ENCODE assay signal across 21 cellular contexts in genomic region chr15:89984421-89985010, GRCh38. TPM values are rescaled to one million over a fixed set of nuclear protein-coding genes. Genes with fewer than 3 reads are reported as not detected.
A peak's percentile ranks its signal among the peaks of the same experiment; 100 is the strongest.
DNase-seq lines count a peak whose midpoint lies in the region; ATAC-seq, FAIRE-seq and TF ChIP-seq lines count a peak whose summit lies in the region.
"Had no signal": no experiment of that assay in that cellular context is flagged by ENCODE, and none has a peak within 500 bp of the region (broad histone marks: within the 10 kb centered on the region; RNA-seq: fewer than 3 reads in every experiment).

No MANE protein-coding gene starts in this region.

- H3K14ac ChIP-seq in IMR-90 (replicated peaks; ENCODE audit: low read depth, low read length) (no peak overlapping the region), H1 (ENCODE audit: insufficient read length) (no peak overlapping the region)

- H3K36me3 ChIP-seq in HCT116 (ENCODE audit: control insufficient read depth in 1 of 2, insufficient read depth in 2 of 2, low read length in 2 of 2) (no peaks in the 10 kb centered on the region), IMR-90 (ENCODE audit: control insufficient read depth, insufficient read depth, low read length) (no peaks in the 10 kb centered on the region), H1 (ENCODE audit: control insufficient read depth in 2 of 4, insufficient read depth in 4 of 4, low read length in 3 of 4) (0 out of 8 replicates have a peak, but pooled peaks cover 0 to 3% (median 0%) of the 10 kb centered on the region in 4 experiments)
- H3K36me3 ChIP-seq: BE2C, BLaER1 had no signal

- no peaks in the 10 kb centered on the region for H3K9me1 ChIP-seq in IMR-90 (ENCODE audit: insufficient read depth, low read length)

- DNase-seq in HCT116 (ENCODE audit: low read depth, low spot score) (no peak), IMR-90 (no peak), H1 (ENCODE audit: low read depth in 1 of 2, low spot score in 2 of 2) (no peak), NCI-H1048 (lab: John Stamatoyannopoulos, UW) (no peak), NCI-H2171 treated with DMSO at 0.1 percent for 48 hours (lab: John Stamatoyannopoulos, UW) (no peak), NCI-H2081 (lab: John Stamatoyannopoulos, UW) (no peak)
- DNase-seq: 8988T; ACHN; BE2C; C1 segment of cervical spinal cord; CD4-positive, alpha-beta memory T cell; CD4-positive, CD25-positive, alpha-beta regulatory T cell; CD8-positive, alpha-beta memory T cell; COR-L47; DMS79 treated with DMSO at 0.1 percent for 48 hours; GF-D8 had no signal

- no peak overlapping the region for H2BK120ac ChIP-seq in IMR-90 (ENCODE audit: low read depth, low read length)
- no peak overlapping the region for H2BK120ac ChIP-seq in H1 (replicated peaks; ENCODE audit: low read depth, low read length)

- no peak overlapping the region for H4K5ac ChIP-seq in IMR-90 (ENCODE audit: low read depth, low read length)
- H4K5ac ChIP-seq in H1 (ENCODE audit: insufficient read length, low read depth, low read length): no peak overlapping the region

- dilution Hi-C loops in IMR-90 (cut with HindIII; ENCODE audit: low sequenced_read_pairs, unreplicated experiment): no loop called here

- H2AFZ ChIP-seq in HCT116 (ENCODE audit: low read depth, low read length, poor library complexity, severe bottlenecking): no peak overlapping the region
- no peak overlapping the region for H2AFZ ChIP-seq in IMR-90 (replicated peaks; ENCODE audit: low read length, poor library complexity)
- no peak overlapping the region for H2AFZ ChIP-seq in H1 (ENCODE audit: low read length)

- H4K8ac ChIP-seq in IMR-90 (ENCODE audit: low read depth in 2 of 2, low read length in 2 of 2): no peak overlapping the region
- no peak overlapping the region for H4K8ac ChIP-seq in H1 (ENCODE audit: extremely low read depth, insufficient read depth, low read length)

- WGBS in IMR-90 (ENCODE audit: extremely low coverage in 2 of 2, insufficient read length in 1 of 2), 2 experiments: 86% methylated on average over 1 of the region's 6 CpGs; no CpG with 5 or more reads in 1 of the 2 experiments
- WGBS in H1 (ENCODE audit: extremely low coverage in 1 of 2, insufficient coverage in 1 of 2, insufficient read length in 1 of 2, insufficient replicate concordance in 2 of 2, low coverage in 1 of 2, low lambda C conversion rate in 2 of 2, missing lambda C conversion rate in 1 of 2), 2 experiments: 80 to 100% methylated on average over 2 to 6 of the region's 6 CpGs

- no peaks in the 10 kb centered on the region for H3K79me1 ChIP-seq in IMR-90 (ENCODE audit: low read depth in 1 of 2, low read length in 2 of 2)
- no peaks in the 10 kb centered on the region for H3K79me1 ChIP-seq in H1 (ENCODE audit: low read depth, low read length)

- POLR2A ChIA-PET in HCT116 (lab: Charles Lee) (interaction anchor here (0.8 kb wide), 1 partner anchor 12 kb away, joined by 3 read pairs; no protein-coding TSS in a partner anchor), IMR-90 (lab: Charles Lee; ENCODE audit: unreplicated experiment) (no interaction called here), H1 (lab: Charles Lee; ENCODE audit: partially characterized antibody) (interaction anchor here (1.1 to 2.8 kb wide), 3 partner anchors 13 to 18 kb away, joined by 3 to 19 read pairs (median 4); partner anchors contain the start of gene ZNF710)

- H2BK20ac ChIP-seq in IMR-90 (ENCODE audit: low read depth, low read length): no peak overlapping the region
- no peak overlapping the region for H2BK20ac ChIP-seq in H1 (ENCODE audit: low read length)

- H3K4me1 ChIP-seq in HCT116 (ENCODE audit: control insufficient read depth in 1 of 2, insufficient read depth in 2 of 2, low read length in 2 of 2): no peaks in the 10 kb centered on the region
- H3K4me1 ChIP-seq in IMR-90 (ENCODE audit: control insufficient read depth, insufficient read depth, low read length): no peaks in the 10 kb centered on the region
- H3K4me1 ChIP-seq in H1 (replicated peaks in 1 of 4; ENCODE audit: control insufficient read depth in 3 of 4, insufficient read depth in 4 of 4, low read length in 3 of 4): peaks cover 0 to 8% (median 2%) of the 10 kb centered on the region in 4 experiments; a peak in 4 of 7 replicates
- H3K4me1 ChIP-seq: BE2C, BLaER1 had no signal

- in situ Hi-C loops in IMR-90 (cut with MboI; ENCODE audit: low sequenced_read_pairs): no loop called here

- ATAC-seq in HCT116: no peak
- ATAC-seq in IMR-90 (ENCODE audit: low read depth): no peak

- H3K23ac ChIP-seq in IMR-90 (ENCODE audit: low read depth, low read length) (no peak overlapping the region), H1 (ENCODE audit: insufficient read length) (no peak overlapping the region)

- TF ChIP-seq POLR2A in HCT116 (IDR thresholded peaks at IDR 0.05; ENCODE audit: borderline replicate concordance, extremely low read depth, insufficient read depth, insufficient read length) (no peak), IMR-90 (IDR thresholded peaks at IDR 0.05; ENCODE audit: low read depth, low read length) (no peak), H1 (IDR thresholded peaks at IDR 0.05; ENCODE audit: control extremely low read depth in 1 of 2, low read depth in 2 of 2, low read length in 2 of 2) (no peak)

- FAIRE-seq in H1 (lab: Jason Lieb, UNC): no peak
- FAIRE-seq: A204.1, G401.6, GM12891, GM19239 had no signal

- no peak overlapping the region for H3K27ac ChIP-seq in HCT116 (ENCODE audit: low read depth, low read length)
- no peak overlapping the region for H3K27ac ChIP-seq in IMR-90 (ENCODE audit: insufficient read depth, low read length)
- H3K27ac ChIP-seq in H1 (ENCODE audit: low read depth, low read length): no peak overlapping the region
- H3K27ac ChIP-seq: BLaER1 had no signal

- no peak overlapping the region for H3K56ac ChIP-seq in IMR-90 (ENCODE audit: extremely low read depth, insufficient read depth, low read length)
- no peak overlapping the region for H3K56ac ChIP-seq in H1 (replicated peaks; ENCODE audit: insufficient read length, low read depth, low read length)

- BruUV-seq in HCT116 (replicated peaks; lab: Mats Ljungman, UMichigan): no TSS peak
- BruUV-seq in IMR-90 (replicated peaks; lab: Mats Ljungman, UMichigan): no TSS peak

- RAD21 ChIA-PET in HCT116 (lab: Charles Lee; ENCODE audit: low non-redundant PET in 1 of 2, low total read pairs in 2 of 2, uncharacterized antibody in 2 of 2, unreplicated experiment in 2 of 2): no interaction called here

- no peak for TF ChIP-seq EP300 in H1 (IDR thresholded peaks at IDR 0.05; ENCODE audit: borderline replicate concordance in 1 of 2, low read depth in 2 of 2, low read length in 2 of 2)

- H3K18ac ChIP-seq in IMR-90 (ENCODE audit: low read depth, low read length) (no peak overlapping the region), H1 (ENCODE audit: extremely low read depth, low read length) (no peak overlapping the region)

- no peaks in the 10 kb centered on the region for H4K20me1 ChIP-seq in HCT116 (ENCODE audit: insufficient read depth)
- no peaks in the 10 kb centered on the region for H4K20me1 ChIP-seq in IMR-90 (ENCODE audit: insufficient read depth, low read length)
- H4K20me1 ChIP-seq in H1 (replicated peaks in 1 of 2; ENCODE audit: control insufficient read depth in 1 of 2, insufficient read depth in 2 of 2, low read length in 2 of 2): peaks cover 3 to 7% of the 10 kb centered on the region in 2 experiments
- H4K20me1 ChIP-seq: BLaER1 had no signal

- H4K91ac ChIP-seq in IMR-90 (ENCODE audit: insufficient read depth, low read depth, low read length): no peak overlapping the region
- no peak overlapping the region for H4K91ac ChIP-seq in H1 (replicated peaks; ENCODE audit: insufficient read length, low read length)

- no peaks in the 10 kb centered on the region for H3K9me2 ChIP-seq in HCT116 (ENCODE audit: insufficient read depth)

- no peak overlapping the region for H3K4ac ChIP-seq in IMR-90 (ENCODE audit: low read depth, low read length)
- H3K4ac ChIP-seq in H1 (replicated peaks; ENCODE audit: insufficient read length, low read depth, low read length): no peak overlapping the region

- H3K9ac ChIP-seq in HCT116 (ENCODE audit: low read length) (no peak overlapping the region), IMR-90 (ENCODE audit: low read depth, low read length) (no peak overlapping the region), H1 (replicated peaks in 1 of 4; ENCODE audit: extremely low read depth in 1 of 4, low read depth in 3 of 4, low read length in 3 of 4) (no peak overlapping the region)
- H3K9ac ChIP-seq: BLaER1 had no signal

- H2BK15ac ChIP-seq in IMR-90 (ENCODE audit: low read depth, low read length) (no peak overlapping the region), H1 (ENCODE audit: low read length) (no peak overlapping the region)

- peak overlapping the region; percentile 50 for H2AK9ac ChIP-seq in IMR-90 (replicated peaks; ENCODE audit: low read depth, low read length, poor library complexity)

- intact Hi-C loops in HCT116 (cut with micrococcal nuclease): no loop called here
- intact Hi-C loops in IMR-90 (cut with micrococcal nuclease): no loop called here

- H3K4me3 ChIP-seq in HCT116 (replicated peaks in 1 of 2; ENCODE audit: low read depth in 1 of 2, low read length in 2 of 2) (no peak overlapping the region), IMR-90 (ENCODE audit: insufficient read depth, low read depth, low read length) (no peak overlapping the region), H1 (ENCODE audit: extremely low read depth in 1 of 4, insufficient read depth in 2 of 4, low read depth in 3 of 4, low read length in 4 of 4) (no peak overlapping the region)
- H3K4me3 ChIP-seq: BLaER1 had no signal

- H3K9me3 ChIP-seq in HCT116 (ENCODE audit: control insufficient read depth in 1 of 2, insufficient read depth in 1 of 2, low read depth in 1 of 2, low read length in 2 of 2) (peaks cover 0 to 5% of the 10 kb centered on the region in 2 experiments; a peak in 1 of 4 replicates), IMR-90 (ENCODE audit: control insufficient read depth, insufficient read depth, low read length) (peaks cover 8% of the 10 kb centered on the region), H1 (ENCODE audit: insufficient read depth in 2 of 2, low read depth in 1 of 2, low read length in 1 of 2) (peaks cover 0 to 5% of the 10 kb centered on the region in 2 experiments; a peak in 1 of 4 replicates)
- H3K9me3 ChIP-seq: BE2C had no signal

- no peak for TF ChIP-seq CTCF in HCT116 (IDR thresholded peaks at IDR 0.05 in 2 of 3, conservative IDR thresholded peaks at IDR 0.05 in 1 of 3; ENCODE audit: borderline replicate concordance in 1 of 3, insufficient read depth in 1 of 3, low read depth in 2 of 3, low read length in 2 of 3)
- no peak for TF ChIP-seq CTCF in IMR-90 (conservative IDR thresholded peaks at IDR 0.05; ENCODE audit: low read depth, low read length)
- TF ChIP-seq CTCF in H1 (IDR thresholded peaks at IDR 0.05; ENCODE audit: control extremely low read depth in 1 of 3, insufficient read depth in 1 of 3, low read depth in 1 of 3, low read length in 3 of 3): no peak

- TF ChIP-seq RAD21 in HCT116 (IDR thresholded peaks at IDR 0.05; ENCODE audit: low read depth): no peak
- no peak for TF ChIP-seq RAD21 in IMR-90 (IDR thresholded peaks at IDR 0.05; ENCODE audit: low read length)
- TF ChIP-seq RAD21 in H1 (IDR thresholded peaks at IDR 0.05 in 1 of 2, conservative IDR thresholded peaks at IDR 0.05 in 1 of 2; ENCODE audit: low read depth in 2 of 2, low read length in 2 of 2): no peak

- H3K27me3 ChIP-seq in HCT116 (ENCODE audit: insufficient read depth, low read length) (no peaks in the 10 kb centered on the region), IMR-90 (ENCODE audit: control insufficient read depth, insufficient read depth, low read length) (peaks cover 38% of the 10 kb centered on the region), H1 (replicated peaks in 1 of 4; ENCODE audit: control insufficient read depth in 3 of 4, extremely low read depth in 1 of 4, insufficient read depth in 3 of 4, low read length in 3 of 4) (peaks cover 21 to 45% (median 42%) of the 10 kb centered on the region in 4 experiments)
- H3K27me3 ChIP-seq: BE2C, BLaER1 had no signal

- H2AK5ac ChIP-seq in IMR-90 (ENCODE audit: low read depth, low read length) (no peak overlapping the region), H1 (ENCODE audit: low read depth, low read length) (peak overlapping the region; percentile 47; the same call in 1 of the 2 replicates)

- CTCF ChIA-PET in HCT116 (lab: Charles Lee) (interaction anchor here (0.8 to 0.9 kb wide), 2 partner anchors 13 to 14 kb away, joined by 3 read pairs; no protein-coding TSS in a partner anchor), IMR-90 (lab: Yijun Ruan, JAX) (interaction anchor here (1.4 to 2.0 kb wide), 2 partner anchors 10 to 13 kb away, joined by 5 read pairs; no protein-coding TSS in a partner anchor), H1 (lab: Charles Lee; ENCODE audit: partially characterized antibody) (interaction anchor here (0.6 to 7.8 kb wide), 6 partner anchors 10 to 102 kb away, joined by 3 to 45 read pairs (median 5); no protein-coding TSS in a partner anchor)

- H3K79me2 ChIP-seq in HCT116 (ENCODE audit: insufficient read depth, low read length) (no peaks in the 10 kb centered on the region), H1 (ENCODE audit: control insufficient read depth in 1 of 2, insufficient read depth in 2 of 2, low read length in 2 of 2) (no peaks in the 10 kb centered on the region)

- no peak overlapping the region for H2BK5ac ChIP-seq in IMR-90 (ENCODE audit: low read depth, low read length, poor library complexity, severe bottlenecking)
- no peak overlapping the region for H2BK5ac ChIP-seq in H1 (ENCODE audit: low read depth, low read length)

- peak overlapping the region; percentile 27; the same call in 1 of the 2 replicates for H2BK12ac ChIP-seq in H1 (ENCODE audit: low read depth, low read length)

- H3K4me2 ChIP-seq in HCT116 (ENCODE audit: low read length) (no peak overlapping the region), IMR-90 (ENCODE audit: low read depth, low read length) (no peak overlapping the region), H1 (ENCODE audit: insufficient read depth in 1 of 2, low read depth in 2 of 2, low read length in 2 of 2) (no peak overlapping the region)
- H3K4me2 ChIP-seq: BLaER1 had no signal

- H3K23me2 ChIP-seq in H1 (ENCODE audit: low read depth, low read length): no peaks in the 10 kb centered on the region

RNA-seq across cellular contexts. Expression of gene ZNF710, which starts 16.6 kb away (rescaled TPM):
- 10.0 TPM for total RNA-seq in HCT116 (2021; ENCODE audit: unreplicated experiment)
- polyA plus RNA-seq in HCT116 (2012): 7.8 and 8.9 TPM in 2 replicates
- total RNA-seq in IMR-90 (2012; rRNA removed): 8.2 and 8.9 TPM in 2 replicates
- polyA plus RNA-seq in IMR-90 (2012; rRNA removed): 7.6 and 9.2 TPM in 2 replicates
- polyA plus RNA-seq in IMR-90 (2012; cell fraction: cytosol; rRNA removed): 4.4 and 6.6 TPM in 2 replicates
- polyA plus RNA-seq in IMR-90 (2012; cell fraction: nucleus; rRNA removed; ENCODE audit: low replicate concordance): 12.5 and 18.6 TPM in 2 replicates
- total RNA-seq in H1 (2021; fragmentation: NEBNext Ultra II Directional; extraction: Animal tissue kit (Norgen Biotek cat#: 25700)): 24.0 and 26.2 TPM in 2 replicates
- polyA plus RNA-seq in H1 (2011; rRNA removed): 10.5 and 14.4 TPM in 2 replicates
- 6.5 TPM for polyA plus RNA-seq in H1 (2011; cell fraction: cytosol; rRNA removed)
- 10.5 TPM for polyA plus RNA-seq in H1 (2011; cell fraction: nucleus; rRNA removed)
- 11.0 to 19.6 TPM (median 12.4 TPM) in 4 replicates for polyA plus RNA-seq in H1 (2012, experiment 1 of 2)
- polyA plus RNA-seq in H1 (2012, experiment 2 of 2): 9.9 TPM
- 23.2 TPM for polyA plus RNA-seq in H1 (2013, experiment 1 of 2)
- 23.2 TPM for polyA plus RNA-seq in H1 (2013, experiment 2 of 2)
- polyA minus RNA-seq in H1 (2011; rRNA and poly(A)+ RNA removed): 6.9 and 11.7 TPM in 2 replicates
- 15.3 TPM for polyA minus RNA-seq in H1 (2011; cell fraction: cytosol; rRNA and poly(A)+ RNA removed)
- polyA minus RNA-seq in H1 (2011; cell fraction: nucleus; rRNA and poly(A)+ RNA removed): 7.6 TPM
